Comparison of ENCODE assay signal across 7 cellular contexts in genomic region chr16:69123894-69124293, GRCh38. TPM values are rescaled to one million over a fixed set of nuclear protein-coding genes. Genes with fewer than 3 reads are reported as not detected.
A peak's percentile ranks its signal among the peaks of the same experiment; 100 is the strongest.
DNase-seq lines count a peak whose midpoint lies in the region; FAIRE-seq and TF ChIP-seq lines count a peak whose summit lies in the region.

No MANE protein-coding gene starts in this region.

- peaks cover 70% of the 10 kb centered on the region for H3K79me2 ChIP-seq in mammary epithelial cell (ENCODE audit: insufficient read depth, low read length)

- H3K9me3 ChIP-seq in mammary epithelial cell (replicated peaks; ENCODE audit: insufficient read depth, low read length): no peaks in the 10 kb centered on the region

- BruUV-seq in mammary epithelial cell (replicated peaks; lab: Mats Ljungman, UMichigan): no TSS peak

- TF ChIP-seq CTCF in GM12875 (IDR thresholded peaks at IDR 0.05; ENCODE audit: borderline replicate concordance, insufficient read depth, low read depth, low read length) (peak; percentile 42; the same call in 1 of the 2 replicates), mammary epithelial cell (conservative IDR thresholded peaks at IDR 0.05 in 1 of 2, IDR thresholded peaks at IDR 0.05 in 1 of 2; ENCODE audit: extremely low read depth in 1 of 2, insufficient read depth in 1 of 2, low read depth in 1 of 2, low read length in 2 of 2) (peak; percentile 42 to 71)

- H3K9ac ChIP-seq in mammary epithelial cell (ENCODE audit: insufficient read depth, low read length): no peak overlapping the region

- intact Hi-C loops in mammary epithelial cell (cut with micrococcal nuclease): loop anchor here (1.0 to 5.0 kb wide), 5 partner anchors 17 to 595 kb away; no protein-coding TSS in a partner anchor

- H3K4me3 ChIP-seq in GM12875 (ENCODE audit: low read depth, low read length) (no peak overlapping the region), mammary epithelial cell (replicated peaks in 1 of 3; ENCODE audit: insufficient read depth in 1 of 3, low read depth in 2 of 3, low read length in 3 of 3) (no peak overlapping the region)

- H3K27me3 ChIP-seq in mammary epithelial cell (ENCODE audit: insufficient read depth, low read length): no peaks in the 10 kb centered on the region

- H2AFZ ChIP-seq in mammary epithelial cell (ENCODE audit: low read depth, low read length): no peak overlapping the region

- DNase-seq in NCI-H1694 treated with DMSO at 0.1 percent for 48 hours (lab: John Stamatoyannopoulos, UW) (peak; percentile 52), mammary epithelial cell (peak; percentile 56), left kidney (ENCODE audit: low read depth, low spot score) (peak; percentile 90), ureter (ENCODE audit: low spot score) (no peak)
- DNase-seq in stimulated activated CD8-positive, alpha-beta memory T cell treated with anti-CD3 and anti-CD28 coated beads, Interleukin-15, amount 100 ng/mL, for 1 hour (ENCODE audit: low read depth): peak; percentile 55

- no peak overlapping the region for H3K27ac ChIP-seq in mammary epithelial cell (ENCODE audit: insufficient read depth, low read depth, low read length)

- no peaks in the 10 kb centered on the region for H3K36me3 ChIP-seq in mammary epithelial cell (ENCODE audit: insufficient read depth, low read length)

- 67% methylated on average over 3 of the region's 3 CpGs for WGBS in mammary epithelial cell (ENCODE audit: low coverage, missing lambda C conversion rate)

- H3K4me1 ChIP-seq in mammary epithelial cell (ENCODE audit: insufficient read depth, low read length): no peaks in the 10 kb centered on the region

- dilution Hi-C loops in mammary epithelial cell (cut with HindIII; ENCODE audit: low sequenced_read_pairs): loop anchor here (5.0 kb wide), 2 partner anchors 37 to 222 kb away; no protein-coding TSS in a partner anchor

- in situ Hi-C loops in mammary epithelial cell (cut with MboI; ENCODE audit: low sequenced_read_pairs in 2 of 2): loop anchor here (10.0 to 25.0 kb wide), 2 partner anchors 279 to 562 kb away; partner anchors contain the start of gene TANGO6 (in 1 of the 2)

- H4K20me1 ChIP-seq in mammary epithelial cell (ENCODE audit: insufficient read depth, low read length): no peaks in the 10 kb centered on the region

- peak; percentile 57 for FAIRE-seq in TTC549 (lab: Jason Lieb, UNC)

- no peak overlapping the region for H3K4me2 ChIP-seq in mammary epithelial cell (ENCODE audit: insufficient read depth, low read depth, low read length)

- CTCF ChIA-PET in mammary epithelial cell (lab: Charles Lee; ENCODE audit: low non-redundant PET): interaction anchor here (0.6 to 0.8 kb wide), 3 partner anchors 222 to 280 kb away, joined by 3 to 31 read pairs (median 8); no protein-coding TSS in a partner anchor

RNA-seq across cellular contexts. Expression of gene CHTF8, which starts 8.5 kb away (rescaled TPM):
- total RNA-seq in mammary epithelial cell (100 to 1,000 TPM in 1 of 2 donors, 10 to 100 TPM in 1; 48.2 to 132 TPM), ureter (133 TPM)
- polyA plus RNA-seq in mammary epithelial cell: 117 TPM
- polyA minus RNA-seq in mammary epithelial cell: 224 TPM

RNA-seq across cellular contexts. Expression of gene UTP4, which starts 8.6 kb away (rescaled TPM):
- total RNA-seq in mammary epithelial cell: 10 to 100 TPM; 27.5 to 94.7 TPM
- polyA plus RNA-seq in mammary epithelial cell: 105 TPM
- polyA minus RNA-seq in mammary epithelial cell: 189 TPM
- total RNA-seq in ureter: 47.4 TPM

RNA-seq across cellular contexts. Expression of gene HAS3, which starts 18.4 kb away (rescaled TPM):
- total RNA-seq in mammary epithelial cell (100 to 1,000 TPM in 1 of 2 donors, 10 to 100 TPM in 1; 38.2 to 133 TPM), ureter (58.9 TPM)
- 58.0 TPM for polyA plus RNA-seq in mammary epithelial cell
- 61.2 TPM for polyA minus RNA-seq in mammary epithelial cell
